16 cellular contexts compared by ENCODE assay signal in the genomic region with DNA sequence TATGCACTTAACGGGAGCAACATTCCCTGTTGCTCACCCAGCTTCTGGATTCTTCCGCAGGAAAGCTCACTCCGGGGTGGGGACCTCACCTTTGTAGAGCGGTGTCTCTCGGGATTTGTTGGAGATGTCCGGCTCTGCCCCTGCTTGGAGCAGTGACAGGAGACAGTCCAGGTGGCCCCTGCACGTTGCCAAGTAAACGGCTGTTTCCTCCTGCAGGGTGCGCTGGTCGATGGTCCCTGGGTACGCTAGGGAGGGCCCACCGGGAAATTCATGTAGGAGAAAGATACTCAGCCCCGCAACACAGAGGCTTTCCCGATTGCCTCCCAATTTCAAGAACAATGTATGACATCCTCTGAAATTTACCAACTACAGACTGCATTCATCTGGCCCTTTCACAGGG. TPM values are rescaled to one million over a fixed set of nuclear protein-coding genes. Genes with fewer than 3 reads are reported as not detected.
DNase-seq lines count a peak whose midpoint lies in the region; ATAC-seq and TF ChIP-seq lines count a peak whose summit lies in the region.
"Had no signal": no experiment of that assay in that cellular context is flagged by ENCODE, and none has a peak within 500 bp of the region (broad histone marks: within the 10 kb centered on the region; RNA-seq: fewer than 3 reads in every experiment).

No MANE protein-coding gene starts in this region.

- H3K18ac ChIP-seq in neuronal stem cell (ENCODE audit: low read length): peak overlapping the region; percentile 3

- H3K14ac ChIP-seq in neuronal stem cell (ENCODE audit: low read length): no peak overlapping the region

- no peak overlapping the region for H2BK12ac ChIP-seq in neuronal stem cell (ENCODE audit: low read length)

- no peaks in the 10 kb centered on the region for H3K79me1 ChIP-seq in neuronal stem cell (ENCODE audit: low read depth, low read length)

- no peak overlapping the region for H2BK15ac ChIP-seq in neuronal stem cell (ENCODE audit: low read length)

- no peak overlapping the region for H3K27ac ChIP-seq in SK-N-SH (ENCODE audit: low read depth in 2 of 2, low read length in 1 of 2)
- no peak overlapping the region for H3K27ac ChIP-seq in neuronal stem cell (replicated peaks; ENCODE audit: low read length)
- H3K27ac ChIP-seq: body of pancreas had no signal

- H3K79me2 ChIP-seq in SK-N-SH (ENCODE audit: insufficient read depth): no peaks in the 10 kb centered on the region

- H2BK5ac ChIP-seq in neuronal stem cell (ENCODE audit: low read length): no peak overlapping the region

- no peak overlapping the region for H4K8ac ChIP-seq in neuronal stem cell (ENCODE audit: low read depth, low read length)

- no peak overlapping the region for H3K9ac ChIP-seq in SK-N-SH
- H3K9ac ChIP-seq in neuronal stem cell (ENCODE audit: low read depth, low read length, poor library complexity): no peak overlapping the region

- WGBS in SK-N-SH (ENCODE audit: low lambda C conversion rate): 86% methylated on average over 14 of the region's 14 CpGs
- WGBS in neuronal stem cell (ENCODE audit: extremely low coverage in 2 of 2, insufficient read length in 2 of 2, insufficient replicate concordance in 1 of 2), 2 donors: no CpG with 5 or more reads among the region's 14 CpGs

- no peak overlapping the region for H2BK120ac ChIP-seq in neuronal stem cell (ENCODE audit: low read depth, low read length)

- ATAC-seq in SK-N-SH treated with all-trans-retinoic acid at 6 μM for 48 hours (no peak), HG02885 (IDR thresholded peaks at IDR 0.05; ENCODE audit: poor library complexity, unreplicated experiment) (no peak), sciatic nerve (no peak)
- no peak for ATAC-seq in activated T-helper 17 cell treated with anti-CD3 and anti-CD28 coated beads, Interleukin-2, amount 50 U/mL, for 72 hours (replicated peaks)
- ATAC-seq: body of pancreas had no signal

- H3K9me3 ChIP-seq in SK-N-SH (no peaks in the 10 kb centered on the region), neuronal stem cell (replicated peaks in 1 of 2; ENCODE audit: control insufficient read depth in 2 of 2, insufficient read depth in 1 of 2, low read depth in 1 of 2, low read length in 2 of 2) (no peaks in the 10 kb centered on the region)
- H3K9me3 ChIP-seq: body of pancreas had no signal

- H3K36me3 ChIP-seq in SK-N-SH (replicated peaks in 1 of 2; ENCODE audit: control insufficient read depth in 1 of 2, insufficient read depth in 2 of 2, low read length in 1 of 2) (no peaks in the 10 kb centered on the region), neuronal stem cell (replicated peaks in 1 of 2; ENCODE audit: control insufficient read depth in 2 of 2, insufficient read depth in 2 of 2, low read length in 2 of 2) (no peaks in the 10 kb centered on the region)

- TF ChIP-seq CTCF in SK-N-SH (IDR thresholded peaks at IDR 0.05): no peak
- TF ChIP-seq CTCF in GM12874 (IDR thresholded peaks at IDR 0.05; ENCODE audit: insufficient read depth, low read depth, low read length): 0 out of 2 replicates have a peak, but pooled peaks have one; percentile 11

- H3K9me2 ChIP-seq in SK-N-SH: no peaks in the 10 kb centered on the region

- POLR2A ChIA-PET in SK-N-SH (lab: Yijun Ruan, JAX): no interaction called here

- H3K4me2 ChIP-seq in SK-N-SH (no peak overlapping the region), neuronal stem cell (ENCODE audit: insufficient read depth, low read length, poor library complexity, severe bottlenecking) (no peak overlapping the region)

- H2AFZ ChIP-seq in SK-N-SH (ENCODE audit: low read depth) (no peak overlapping the region), neuronal stem cell (ENCODE audit: low read length) (no peak overlapping the region)

- peaks cover 51% of the 10 kb centered on the region for H3K4me1 Mint-ChIP-seq in activated T-helper 17 cell treated with anti-CD3 and anti-CD28 coated beads, Interleukin-2, amount 50 U/mL, for 72 hours

- H3K4me3 Mint-ChIP-seq in activated T-helper 17 cell treated with anti-CD3 and anti-CD28 coated beads, Interleukin-2, amount 50 U/mL, for 72 hours: peak overlapping the region; percentile 85

- H3K27me3 ChIP-seq in SK-N-SH (ENCODE audit: insufficient read depth) (no peaks in the 10 kb centered on the region), neuronal stem cell (ENCODE audit: control insufficient read depth in 3 of 3, insufficient read depth in 3 of 3, low read depth in 1 of 3, low read length in 3 of 3) (peaks cover 0 to 19% (median 0%) of the 10 kb centered on the region in 3 experiments)
- H3K27me3 ChIP-seq: body of pancreas had no signal

- no peak overlapping the region for H3K23ac ChIP-seq in neuronal stem cell (ENCODE audit: low read depth, low read length, poor library complexity)

- H4K91ac ChIP-seq in neuronal stem cell (ENCODE audit: low read depth, low read length, poor library complexity): no peak overlapping the region

- no peaks in the 10 kb centered on the region for H4K20me1 ChIP-seq in SK-N-SH (ENCODE audit: insufficient read depth)

- H3K27me3 Mint-ChIP-seq in activated T-helper 17 cell treated with anti-CD3 and anti-CD28 coated beads, Interleukin-2, amount 50 U/mL, for 72 hours: no peaks in the 10 kb centered on the region

- H3K27ac Mint-ChIP-seq in activated T-helper 17 cell treated with anti-CD3 and anti-CD28 coated beads, Interleukin-2, amount 50 U/mL, for 72 hours: peak overlapping the region; percentile 54

- peaks cover 59% of the 10 kb centered on the region for H3K36me3 Mint-ChIP-seq in activated T-helper 17 cell treated with anti-CD3 and anti-CD28 coated beads, Interleukin-2, amount 50 U/mL, for 72 hours (ENCODE audit: low read depth)

- no peak overlapping the region for H3K4me3 ChIP-seq in SK-N-SH (ENCODE audit: low read depth in 2 of 2, low read length in 1 of 2)
- no peak overlapping the region for H3K4me3 ChIP-seq in neuronal stem cell (ENCODE audit: low read length in 2 of 2)
- H3K4me3 ChIP-seq: body of pancreas had no signal

- H3F3A ChIP-seq in SK-N-SH (replicated peaks; ENCODE audit: insufficient read depth): no peaks in the 10 kb centered on the region

- H3K4ac ChIP-seq in neuronal stem cell (ENCODE audit: low read length): no peak overlapping the region

- no peak overlapping the region for H2AK5ac ChIP-seq in neuronal stem cell (ENCODE audit: low read depth, low read length)

- CTCF ChIA-PET in SK-N-SH (lab: Yijun Ruan, JAX): interaction anchor here (0.9 to 6.1 kb wide), 4 partner anchors 9 to 83 kb away, joined by 3 to 75 read pairs (median 3); no protein-coding TSS in a partner anchor

- H3K9me3 Mint-ChIP-seq in activated T-helper 17 cell treated with anti-CD3 and anti-CD28 coated beads, Interleukin-2, amount 50 U/mL, for 72 hours: no peaks in the 10 kb centered on the region

- TF ChIP-seq RAD21 in SK-N-SH (IDR thresholded peaks at IDR 0.05; ENCODE audit: low read length): no peak

- no peaks in the 10 kb centered on the region; a peak in 1 of 4 replicates for H3K4me1 ChIP-seq in SK-N-SH (ENCODE audit: control insufficient read depth in 1 of 2, insufficient read depth in 2 of 2, low read depth in 1 of 2, low read length in 1 of 2)
- H3K4me1 ChIP-seq in neuronal stem cell (ENCODE audit: control insufficient read depth in 2 of 2, insufficient read depth in 1 of 2, low read depth in 1 of 2, low read length in 2 of 2): peaks cover 2 to 4% of the 10 kb centered on the region in 2 donors

- DNase-seq in SK-N-SH: peak; percentile 42
- no peak for DNase-seq in neuronal stem cell (ENCODE audit: low spot score)
- DNase-seq in SKM-1 (lab: John Stamatoyannopoulos, UW; ENCODE audit: unreplicated experiment): no peak
- DNase-seq in sciatic nerve (ENCODE audit: low spot score): no peak
- DNase-seq: body of pancreas, hypothalamus, midbrain, NCI-H1092, SW 1271 had no signal

- intact Hi-C loops in sciatic nerve (cut with DNase I): no loop called here

- TF ChIP-seq EP300 in SK-N-SH (IDR thresholded peaks at IDR 0.05; ENCODE audit: borderline replicate concordance in 1 of 2, low read depth in 1 of 2, low read length in 1 of 2): no peak

TF ChIP-seq in SK-N-SH, 30 proteins besides CTCF, POLR2A, EP300 and RAD21 (continues in another document):
- no peak for TF ChIP-seq MXI1 (IDR thresholded peaks at IDR 0.05; ENCODE audit: low read depth, low read length)
- no peak for TF ChIP-seq JUND (IDR thresholded peaks at IDR 0.05)
- no peak for TF ChIP-seq MEF2A (IDR thresholded peaks at IDR 0.05; ENCODE audit: borderline replicate concordance, low read depth)
- no peak for TF ChIP-seq POLR2AphosphoS5 (IDR thresholded peaks at IDR 0.05; ENCODE audit: low read depth, low read length)
- no peak for TF ChIP-seq FOXM1 (IDR thresholded peaks at IDR 0.05; ENCODE audit: low read depth)

TF ChIP-seq in SK-N-SH treated with all-trans-retinoic acid at 6 μM for 48 hours, 23 proteins besides CTCF, POLR2A, EP300 and RAD21 (continues in another document):
- TF ChIP-seq TCF4 (CRISPR knock-in tag; IDR thresholded peaks at IDR 0.05; ENCODE audit: borderline replicate concordance) (no peak), ZC3H10 (CRISPR knock-in tag; IDR thresholded peaks at IDR 0.05) (no peak), ARNTL (CRISPR knock-in tag; IDR thresholded peaks at IDR 0.05; ENCODE audit: borderline replicate concordance, low read depth) (no peak), GLIS3 (CRISPR knock-in tag; IDR thresholded peaks at IDR 0.05) (no peak)

RNA-seq across cellular contexts. Expression of a gene that starts 23.1 kb away (rescaled TPM):
- 0.13 and 0.15 TPM in 2 replicates for polyA plus RNA-seq in SK-N-SH (2012; rRNA removed)
- 0.01 and 0.03 TPM in 2 replicates for polyA plus RNA-seq in SK-N-SH (2012; cell fraction: cytosol; rRNA removed)
- polyA plus RNA-seq in SK-N-SH (2012; cell fraction: nucleus; rRNA removed): 0.20 and 0.33 TPM in 2 replicates
- 10 to 100 TPM; 48.5 to 68.7 TPM for total RNA-seq in activated T-helper 17 cell treated with anti-CD3 and anti-CD28 coated beads, Interleukin-2, amount 50 U/mL, for 72 hours
- 0.43 TPM for polyA plus RNA-seq in neuronal stem cell (2013, experiment 1 of 2)
- 0.50 TPM for polyA plus RNA-seq in neuronal stem cell (2013, experiment 2 of 2)
- 1.4 TPM for total RNA-seq in sciatic nerve
- total RNA-seq: endothelial cell of umbilical vein had no signal
- polyA plus RNA-seq: endothelial cell of umbilical vein had no signal

RNA-seq across cellular contexts. Expression of a gene that starts 26.1 kb away (rescaled TPM):
- polyA plus RNA-seq in SK-N-SH (2012; rRNA removed): not detected in 2 replicates
- not detected in 2 replicates for polyA plus RNA-seq in SK-N-SH (2012; cell fraction: cytosol; rRNA removed)
- not detected in 2 replicates for polyA plus RNA-seq in SK-N-SH (2012; cell fraction: nucleus; rRNA removed)
- total RNA-seq in activated T-helper 17 cell treated with anti-CD3 and anti-CD28 coated beads, Interleukin-2, amount 50 U/mL, for 72 hours: not detected
- polyA plus RNA-seq in neuronal stem cell (2013, experiment 1 of 2): 2.3 TPM
- polyA plus RNA-seq in neuronal stem cell (2013, experiment 2 of 2): 2.4 TPM
- not detected for total RNA-seq in sciatic nerve
- total RNA-seq: body of pancreas, endothelial cell of umbilical vein had no signal
- polyA plus RNA-seq: AG04450, endothelial cell of umbilical vein had no signal

RNA-seq across cellular contexts. Expression of a gene that starts 43.8 kb away (rescaled TPM):
- not detected in 2 replicates for polyA plus RNA-seq in SK-N-SH (2012; rRNA removed)
- polyA plus RNA-seq in SK-N-SH (2012; cell fraction: cytosol; rRNA removed): not detected in 2 replicates
- polyA plus RNA-seq in SK-N-SH (2012; cell fraction: nucleus; rRNA removed): not detected in 2 replicates
- total RNA-seq in activated T-helper 17 cell treated with anti-CD3 and anti-CD28 coated beads, Interleukin-2, amount 50 U/mL, for 72 hours: under 1 TPM in 1 of 2 donors, not detected in 1; 0.37 TPM
- not detected for polyA plus RNA-seq in neuronal stem cell (2013, experiment 1 of 2)
- not detected for polyA plus RNA-seq in neuronal stem cell (2013, experiment 2 of 2)
- not detected for total RNA-seq in sciatic nerve
- total RNA-seq: body of pancreas, endothelial cell of umbilical vein had no signal
- polyA plus RNA-seq: AG04450, endothelial cell of umbilical vein, thymus had no signal

Comparison
In these comparisons a context has a peak if more than half of its experiments do, and no peak if none do; other contexts are left out.
1. RNA of a gene that starts 23.1 kb away (total RNA-seq): 48.5 to 68.7 TPM in activated T-helper 17 cell treated with anti-CD3 and anti-CD28 coated beads, Interleukin-2, amount 50 U/mL, for 72 hours; 1.4 TPM in sciatic nerve (single experiment); every median in the first group is over 10 times any median in the second.